ENCODE assay signal across 1 cellular context in the genomic region with DNA sequence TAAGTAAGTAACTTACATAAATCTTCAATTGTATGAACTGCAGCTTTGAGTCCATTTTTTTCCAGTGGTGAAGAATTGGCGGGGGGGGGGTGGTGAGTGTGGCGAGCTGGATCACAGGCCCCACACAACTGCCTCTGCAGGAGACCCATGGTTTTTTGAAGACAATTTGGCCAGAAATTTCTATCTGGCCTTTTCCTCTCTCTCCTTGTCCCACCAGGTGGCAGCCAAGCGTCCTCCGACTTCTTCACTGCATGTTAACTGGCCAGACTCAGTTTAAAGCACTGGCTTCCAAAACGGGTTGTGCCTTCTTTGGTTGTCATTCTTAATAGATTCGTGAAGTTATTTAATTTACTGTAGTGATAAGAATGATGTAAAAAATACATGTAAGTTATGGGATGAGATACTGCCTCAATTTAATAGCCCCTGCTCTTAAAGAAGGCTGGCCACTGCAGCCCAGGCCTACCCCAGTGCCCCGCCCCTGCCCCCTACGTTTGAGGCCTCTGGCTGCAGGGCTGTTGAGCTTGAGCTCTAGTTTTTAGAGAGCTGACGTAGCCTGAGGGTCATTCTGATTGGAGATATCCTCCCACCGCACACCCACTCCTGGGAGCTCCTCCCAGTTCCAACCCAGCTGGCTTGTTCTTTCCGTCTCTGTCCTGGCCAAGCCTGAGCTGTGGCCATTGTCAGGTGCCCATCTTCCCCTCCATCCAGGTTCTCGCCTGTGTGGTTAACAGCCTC.
TF ChIP-seq lines count a peak whose summit lies in the region.

No MANE protein-coding gene starts in this region.

TF ChIP-seq in GM23338, 12 proteins besides CTCF, POLR2A, EP300 and RAD21 (continued from another document):
- no peak for TF ChIP-seq ZNF331 (CRISPR knock-in tag; IDR thresholded peaks at IDR 0.05; ENCODE audit: low read depth)
- TF ChIP-seq, protein P1, sequence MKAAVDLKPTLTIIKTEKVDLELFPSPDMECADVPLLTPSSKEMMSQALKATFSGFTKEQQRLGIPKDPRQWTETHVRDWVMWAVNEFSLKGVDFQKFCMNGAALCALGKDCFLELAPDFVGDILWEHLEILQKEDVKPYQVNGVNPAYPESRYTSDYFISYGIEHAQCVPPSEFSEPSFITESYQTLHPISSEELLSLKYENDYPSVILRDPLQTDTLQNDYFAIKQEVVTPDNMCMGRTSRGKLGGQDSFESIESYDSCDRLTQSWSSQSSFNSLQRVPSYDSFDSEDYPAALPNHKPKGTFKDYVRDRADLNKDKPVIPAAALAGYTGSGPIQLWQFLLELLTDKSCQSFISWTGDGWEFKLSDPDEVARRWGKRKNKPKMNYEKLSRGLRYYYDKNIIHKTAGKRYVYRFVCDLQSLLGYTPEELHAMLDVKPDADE (IDR thresholded peaks at IDR 0.05) = no peak
- TF ChIP-seq, protein P2, sequence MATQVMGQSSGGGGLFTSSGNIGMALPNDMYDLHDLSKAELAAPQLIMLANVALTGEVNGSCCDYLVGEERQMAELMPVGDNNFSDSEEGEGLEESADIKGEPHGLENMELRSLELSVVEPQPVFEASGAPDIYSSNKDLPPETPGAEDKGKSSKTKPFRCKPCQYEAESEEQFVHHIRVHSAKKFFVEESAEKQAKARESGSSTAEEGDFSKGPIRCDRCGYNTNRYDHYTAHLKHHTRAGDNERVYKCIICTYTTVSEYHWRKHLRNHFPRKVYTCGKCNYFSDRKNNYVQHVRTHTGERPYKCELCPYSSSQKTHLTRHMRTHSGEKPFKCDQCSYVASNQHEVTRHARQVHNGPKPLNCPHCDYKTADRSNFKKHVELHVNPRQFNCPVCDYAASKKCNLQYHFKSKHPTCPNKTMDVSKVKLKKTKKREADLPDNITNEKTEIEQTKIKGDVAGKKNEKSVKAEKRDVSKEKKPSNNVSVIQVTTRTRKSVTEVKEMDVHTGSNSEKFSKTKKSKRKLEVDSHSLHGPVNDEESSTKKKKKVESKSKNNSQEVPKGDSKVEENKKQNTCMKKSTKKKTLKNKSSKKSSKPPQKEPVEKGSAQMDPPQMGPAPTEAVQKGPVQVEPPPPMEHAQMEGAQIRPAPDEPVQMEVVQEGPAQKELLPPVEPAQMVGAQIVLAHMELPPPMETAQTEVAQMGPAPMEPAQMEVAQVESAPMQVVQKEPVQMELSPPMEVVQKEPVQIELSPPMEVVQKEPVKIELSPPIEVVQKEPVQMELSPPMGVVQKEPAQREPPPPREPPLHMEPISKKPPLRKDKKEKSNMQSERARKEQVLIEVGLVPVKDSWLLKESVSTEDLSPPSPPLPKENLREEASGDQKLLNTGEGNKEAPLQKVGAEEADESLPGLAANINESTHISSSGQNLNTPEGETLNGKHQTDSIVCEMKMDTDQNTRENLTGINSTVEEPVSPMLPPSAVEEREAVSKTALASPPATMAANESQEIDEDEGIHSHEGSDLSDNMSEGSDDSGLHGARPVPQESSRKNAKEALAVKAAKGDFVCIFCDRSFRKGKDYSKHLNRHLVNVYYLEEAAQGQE (IDR thresholded peaks at IDR 0.05; ENCODE audit: unreplicated experiment) = no peak
